In the genomic region with DNA sequence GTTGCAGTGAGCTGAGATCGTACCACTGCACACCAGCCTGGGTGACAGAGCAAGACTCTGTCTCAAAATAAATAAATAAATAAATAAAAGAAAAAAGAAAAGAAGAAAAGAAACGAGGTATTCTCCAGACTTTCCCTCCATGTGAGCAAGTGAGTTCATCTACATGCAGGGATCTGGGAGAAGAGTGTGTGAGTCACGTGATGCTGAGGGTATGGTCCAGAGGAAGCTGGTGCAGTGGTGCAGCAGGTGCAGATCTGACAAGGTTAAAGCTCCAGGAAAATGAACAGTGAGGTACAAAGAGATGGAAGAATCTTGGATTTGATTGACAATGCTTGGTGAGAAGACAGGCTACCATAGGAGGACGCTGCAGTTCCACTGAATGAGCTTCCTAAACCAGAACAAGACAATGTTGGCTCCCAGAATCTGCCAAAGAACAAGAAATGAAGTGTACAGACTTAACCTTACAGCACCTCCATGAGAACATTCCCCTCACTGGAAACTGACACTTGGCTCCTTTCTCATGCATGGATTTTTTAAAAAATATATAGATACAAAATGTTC, we compare ENCODE assay signal across 17 cellular contexts.
"Had no signal": no experiment of that assay in that cellular context is flagged by ENCODE, and none has a peak within 500 bp of the region (broad histone marks: within the 10 kb centered on the region; RNA-seq: fewer than 3 reads in every experiment).

No MANE protein-coding gene starts in this region.

- DNase-seq: activated CD4-positive, alpha-beta memory T cell treated with anti-CD3 and anti-CD28 coated beads, Interleukin-2, amount 10 ng/mL, durations not matched to agents 7 days and 5 days; activated CD4-positive, alpha-beta T cell treated with anti-CD3 and anti-CD28 coated beads for 4 hours; activated effector memory CD4-positive, alpha-beta T cell treated with Interleukin-2 at 50 U/mL for 16 hours; activated naive CD4-positive, alpha-beta T cell treated with anti-CD3 and anti-CD28 coated beads, Interleukin-2, amount 50 U/mL, for 16 hours; activated T-cell treated with anti-CD3 and anti-CD28 coated beads, Interleukin-2, amount 50 U/mL, for 24 hours; erythroblast; kidney; left ventricle myocardium inferior; naive B cell; small intestine; stimulated activated CD4-positive, alpha-beta T cell treated with anti-CD3 and anti-CD28 coated beads, Interleukin-4, amount 100 ng/mL, for 4 hours; stimulated activated CD8-positive, alpha-beta memory T cell treated with anti-CD3 and anti-CD28 coated beads, Interleukin-4, amount 100 ng/mL, for 48 hours; stimulated activated naive CD4-positive, alpha-beta T cell treated with Interleukin-2 at 50 U/mL for 16 hours; T1000; transverse colon had no signal

- H3K9me3 ChIP-seq: transverse colon had no signal

- H3K4me1 ChIP-seq: left ventricle myocardium inferior, parathyroid adenoma, transverse colon had no signal

- H3K4me3 ChIP-seq: hepatocyte, left ventricle myocardium inferior, transverse colon had no signal

- H3K27ac ChIP-seq: hepatocyte, left ventricle myocardium inferior, parathyroid adenoma, transverse colon had no signal

- H3K36me3 ChIP-seq: left ventricle myocardium inferior, transverse colon had no signal

- H3K27me3 ChIP-seq: hepatocyte, transverse colon had no signal
